In genomic region chr2:45834858-45835257, GRCh38 we compare ENCODE assay signal across 20 cellular contexts.
DNase-seq lines count a peak whose midpoint lies in the region; ATAC-seq and TF ChIP-seq lines count a peak whose summit lies in the region.
"Had no signal": no experiment of that assay in that cellular context is flagged by ENCODE, and none has a peak within 500 bp of the region (broad histone marks: within the 10 kb centered on the region; RNA-seq: fewer than 3 reads in every experiment).

No MANE protein-coding gene starts in this region.

- no peaks in the 10 kb centered on the region for H3K9me2 ChIP-seq in Karpas-422 (replicated peaks; ENCODE audit: insufficient read depth, low read length)

- CTCF ChIA-PET in activated B cell treated with CpG ODN at 0.5 μM for 24 hours (lab: Charles Lee): interaction anchor here (0.9 to 1.9 kb wide), 7 partner anchors 48 to 191 kb away, joined by 3 to 14 read pairs (median 5); no protein-coding TSS in a partner anchor

- H3K4me2 ChIP-seq in Karpas-422 (ENCODE audit: low read depth, low read length, poor library complexity, severe bottlenecking): peak overlapping the region; percentile 95
- H3K4me2 ChIP-seq: A549 had no signal

- H3K27me3 ChIP-seq in Karpas-422 (ENCODE audit: low read length): no peaks in the 10 kb centered on the region

- no peaks in the 10 kb centered on the region for H3K9me3 ChIP-seq in Karpas-422 (ENCODE audit: low read length)

- DNase-seq in NCI-H748 (lab: John Stamatoyannopoulos, UW; ENCODE audit: unreplicated experiment): peak; percentile 14
- no peak for DNase-seq in NCI-H748 treated with DMSO at 0.1 percent for 48 hours (lab: John Stamatoyannopoulos, UW)
- peak; percentile 65 for DNase-seq in Karpas-422
- no peak for DNase-seq in activated B cell treated with CpG ODN at 0.5 μM for 24 hours
- no peak for DNase-seq in mesenteric fat pad (ENCODE audit: low spot score)
- no peak for DNase-seq in NCI-H510A (lab: John Stamatoyannopoulos, UW)
- no peak for DNase-seq in COLO668 (lab: John Stamatoyannopoulos, UW; ENCODE audit: unreplicated experiment)
- DNase-seq: AML-193; C1 segment of cervical spinal cord; CD4-positive, CD25-positive, alpha-beta regulatory T cell; CD8-positive, alpha-beta memory T cell; DMS153; DMS79; EL; H9 had no signal

- intact Hi-C loops in activated B cell treated with CpG ODN at 0.5 μM for 24 hours (cut with micrococcal nuclease): loop anchor here (1.0 to 5.0 kb wide), 6 partner anchors 8 to 102 kb away; no protein-coding TSS in a partner anchor

- TF ChIP-seq CTCF in activated B cell treated with CpG ODN at 0.5 μM for 24 hours (IDR thresholded peaks at IDR 0.05): no peak

- ATAC-seq in activated B cell treated with CpG ODN at 0.5 μM for 24 hours (ENCODE audit: low read depth): no peak
- no peak for ATAC-seq in stimulated activated memory B cell treated with anti-CD40 and anti-IgM and Interleukin-4, amounts not matched to agents 10 μg/mL and 1 μg/mL and 100 μg/mL, for 72 hours
- ATAC-seq: A549, K562 had no signal

- H3K9me3 Mint-ChIP-seq in activated B cell treated with CpG ODN at 0.5 μM for 24 hours: peaks cover 16% of the 10 kb centered on the region
- peaks cover 14% of the 10 kb centered on the region for H3K9me3 Mint-ChIP-seq in stimulated activated memory B cell treated with anti-CD40 and anti-IgM and Interleukin-4, amounts not matched to agents 10 μg/mL and 1 μg/mL and 100 μg/mL, for 72 hours

- peak overlapping the region; percentile 85 for H3K9ac ChIP-seq in Karpas-422 (ENCODE audit: low read length)

- no peak overlapping the region for H3K4me3 Mint-ChIP-seq in activated B cell treated with CpG ODN at 0.5 μM for 24 hours
- no peak overlapping the region for H3K4me3 Mint-ChIP-seq in stimulated activated memory B cell treated with anti-CD40 and anti-IgM and Interleukin-4, amounts not matched to agents 10 μg/mL and 1 μg/mL and 100 μg/mL, for 72 hours
- H3K4me3 Mint-ChIP-seq: CD4-positive, CD25-positive, alpha-beta regulatory T cell; CD8-positive, alpha-beta memory T cell; H9 had no signal

- H3K27ac ChIP-seq in Karpas-422 (ENCODE audit: low read length): peak overlapping the region; percentile 99
- H3K27ac ChIP-seq: 22Rv1, A549, HL-60 had no signal

- H2AFZ ChIP-seq in Karpas-422 (ENCODE audit: low read length): no peak overlapping the region

- H3K4me1 Mint-ChIP-seq in activated B cell treated with CpG ODN at 0.5 μM for 24 hours: peaks cover 79% of the 10 kb centered on the region
- H3K4me1 Mint-ChIP-seq in stimulated activated memory B cell treated with anti-CD40 and anti-IgM and Interleukin-4, amounts not matched to agents 10 μg/mL and 1 μg/mL and 100 μg/mL, for 72 hours: peaks cover 68% of the 10 kb centered on the region

- H3K27me3 Mint-ChIP-seq in activated B cell treated with CpG ODN at 0.5 μM for 24 hours: no peaks in the 10 kb centered on the region
- no peaks in the 10 kb centered on the region for H3K27me3 Mint-ChIP-seq in stimulated activated memory B cell treated with anti-CD40 and anti-IgM and Interleukin-4, amounts not matched to agents 10 μg/mL and 1 μg/mL and 100 μg/mL, for 72 hours
- H3K27me3 Mint-ChIP-seq: CD4-positive, CD25-positive, alpha-beta regulatory T cell; CD8-positive, alpha-beta memory T cell had no signal

- H3K36me3 Mint-ChIP-seq in activated B cell treated with CpG ODN at 0.5 μM for 24 hours (ENCODE audit: low read depth): peaks cover 11% of the 10 kb centered on the region
- peaks cover 16% of the 10 kb centered on the region for H3K36me3 Mint-ChIP-seq in stimulated activated memory B cell treated with anti-CD40 and anti-IgM and Interleukin-4, amounts not matched to agents 10 μg/mL and 1 μg/mL and 100 μg/mL, for 72 hours

- no peaks in the 10 kb centered on the region for H3K36me3 ChIP-seq in Karpas-422 (ENCODE audit: insufficient read depth, low read length)

- POLR2A ChIA-PET in activated B cell treated with CpG ODN at 0.5 μM for 24 hours (lab: Charles Lee): interaction anchor here (0.6 to 1.6 kb wide), 3 partner anchors 16 to 55 kb away, joined by 3 to 7 read pairs (median 6); no protein-coding TSS in a partner anchor

- peak overlapping the region; percentile 94 for H3K27ac Mint-ChIP-seq in activated B cell treated with CpG ODN at 0.5 μM for 24 hours
- H3K27ac Mint-ChIP-seq in stimulated activated memory B cell treated with anti-CD40 and anti-IgM and Interleukin-4, amounts not matched to agents 10 μg/mL and 1 μg/mL and 100 μg/mL, for 72 hours: peak overlapping the region; percentile 76
- H3K27ac Mint-ChIP-seq: CD4-positive, CD25-positive, alpha-beta regulatory T cell; CD8-positive, alpha-beta memory T cell had no signal

- peaks cover 88% of the 10 kb centered on the region for H3K4me1 ChIP-seq in Karpas-422 (ENCODE audit: low read length)
- H3K4me1 ChIP-seq: A549 had no signal

- no peaks in the 10 kb centered on the region for H4K20me1 ChIP-seq in Karpas-422 (ENCODE audit: insufficient read depth, low read depth, low read length)

- peaks cover 55% of the 10 kb centered on the region for H3K79me2 ChIP-seq in Karpas-422 (ENCODE audit: low read length)

- H3K4me3 ChIP-seq in Karpas-422 (ENCODE audit: low read length): peak overlapping the region; percentile 51
- H3K4me3 ChIP-seq: A549, K562 had no signal

Comparison
In these comparisons a context has a peak if more than half of its experiments do, and no peak if none do; other contexts are left out.
1. DNase-seq: peak in NCI-H748 (single experiment) and Karpas-422 (single experiment); none in NCI-H748 treated with DMSO at 0.1 percent for 48 hours (single experiment), activated B cell treated with CpG ODN at 0.5 μM for 24 hours (single experiment), mesenteric fat pad (single experiment), NCI-H510A (single experiment) and COLO668 (single experiment).